ENCODE assay signal across 18 cellular contexts in genomic region chr10:22670796-22671195, GRCh38. TPM values are rescaled to one million over a fixed set of nuclear protein-coding genes. Genes with fewer than 3 reads are reported as not detected.
DNase-seq lines count a peak whose midpoint lies in the region; ATAC-seq, FAIRE-seq and TF ChIP-seq lines count a peak whose summit lies in the region.
"Had no signal": no experiment of that assay in that cellular context is flagged by ENCODE, and none has a peak within 500 bp of the region (broad histone marks: within the 10 kb centered on the region; RNA-seq: fewer than 3 reads in every experiment).

No MANE protein-coding gene starts in this region.

- H3K36me3 ChIP-seq in astrocyte (ENCODE audit: insufficient read depth, low read length): no peaks in the 10 kb centered on the region
- H3K36me3 ChIP-seq in heart right ventricle: no peaks in the 10 kb centered on the region

- H3K4me2 ChIP-seq in astrocyte (ENCODE audit: low read length): no peak overlapping the region
- H3K4me2 ChIP-seq: A549 had no signal

- no peak overlapping the region for H3K4me3 ChIP-seq in astrocyte (ENCODE audit: insufficient read depth, low read depth, low read length)
- no peak overlapping the region for H3K4me3 ChIP-seq in heart right ventricle
- H3K4me3 ChIP-seq: A549 had no signal

- H3K9ac ChIP-seq in astrocyte (ENCODE audit: low read length): no peak overlapping the region

- H3K36me3 Mint-ChIP-seq in activated naive CD8-positive, alpha-beta T cell: no peaks in the 10 kb centered on the region
- H3K36me3 Mint-ChIP-seq in activated naive CD8-positive, alpha-beta T cell treated with anti-CD3 and anti-CD28 coated beads, Interleukin-2, amount 50 U/mL, for 24 hours (ENCODE audit: low read depth): peaks cover 3% of the 10 kb centered on the region
- peaks cover under 1% of the 10 kb centered on the region for H3K36me3 Mint-ChIP-seq in astrocyte (ENCODE audit: low read depth, unreplicated experiment)
- H3K36me3 Mint-ChIP-seq in stimulated activated effector memory CD8-positive, alpha-beta T cell treated with anti-CD3 and anti-CD28 coated beads, Interleukin-12 subunit alpha, Interleukin-12 subunit beta, amount 100 ng/mL, for 72 hours: peaks cover 13% of the 10 kb centered on the region

- DNase-seq in activated naive CD8-positive, alpha-beta T cell treated with anti-CD3 and anti-CD28 coated beads, Interleukin-2, amount 50 U/mL, for 24 hours: no peak
- DNase-seq in astrocyte (ENCODE audit: low read depth) (peak; percentile 67), heart right ventricle (no peak), SW 1271 (lab: John Stamatoyannopoulos, UW) (no peak), LoVo (ENCODE audit: low spot score) (no peak), RPMI8226 (no peak)
- no peak for DNase-seq in stimulated activated effector memory CD8-positive, alpha-beta T cell treated with anti-CD3 and anti-CD28 coated beads, Interleukin-12 subunit alpha, Interleukin-12 subunit beta, amount 100 ng/mL, for 72 hours (ENCODE audit: low spot score in 2 of 2)
- DNase-seq: activated CD4-positive, CD25-positive, alpha-beta regulatory T cell; CD4-positive, alpha-beta memory T cell; Kasumi-1; NCI-H2171; stimulated activated naive CD8-positive, alpha-beta T cell treated with anti-CD3 and anti-CD28 coated beads, Interleukin-15, amount 100 ng/mL, for 72 hours had no signal

- no peaks in the 10 kb centered on the region for H3K27me3 ChIP-seq in astrocyte (ENCODE audit: insufficient read depth, low read length)
- H3K27me3 ChIP-seq in heart right ventricle: no peaks in the 10 kb centered on the region

- intact Hi-C loops in heart right ventricle (cut with DNase I): no loop called here

- no peaks in the 10 kb centered on the region for H3K4me1 ChIP-seq in astrocyte (ENCODE audit: insufficient read depth, low read length)
- peaks cover 0 to 90% (median 24%) of the 10 kb centered on the region in 9 donors for H3K4me1 ChIP-seq in heart right ventricle

- TF ChIP-seq CTCF in astrocyte (IDR thresholded peaks at IDR 0.05; ENCODE audit: insufficient read depth, low read depth, low read length): no peak
- TF ChIP-seq CTCF in heart right ventricle (IDR thresholded peaks at IDR 0.05): no peak

- no peak for FAIRE-seq in astrocyte (lab: Jason Lieb, UNC)
- FAIRE-seq: A549 had no signal

- ATAC-seq in activated naive CD8-positive, alpha-beta T cell treated with anti-CD3 and anti-CD28 coated beads, Interleukin-2, amount 50 U/mL, for 24 hours: no peak
- peak in 5 of 8 donors; percentile 57 to 92 (median 79) for ATAC-seq in heart right ventricle
- no peak for ATAC-seq in stimulated activated effector memory CD8-positive, alpha-beta T cell treated with anti-CD3 and anti-CD28 coated beads, Interleukin-12 subunit alpha, Interleukin-12 subunit beta, amount 100 ng/mL, for 72 hours
- ATAC-seq: A549; activated T-helper 17 cell treated with anti-CD3 and anti-CD28 coated beads, Interleukin-2, amount 50 U/mL, for 72 hours; HCT116; stimulated activated naive CD8-positive, alpha-beta T cell treated with anti-CD3 and anti-CD28 coated beads, Interleukin-15, amount 100 ng/mL, for 72 hours had no signal

- no peaks in the 10 kb centered on the region for H3K9me3 ChIP-seq in astrocyte (ENCODE audit: insufficient read depth, low read depth, low read length)
- no peaks in the 10 kb centered on the region for H3K9me3 ChIP-seq in heart right ventricle
- H3K9me3 ChIP-seq: A549 had no signal

- 71 to 75% methylated on average over 5 of the region's 5 CpGs for WGBS in heart right ventricle, 2 donors

- H3K9me3 Mint-ChIP-seq in activated naive CD8-positive, alpha-beta T cell (ENCODE audit: low read depth): no peaks in the 10 kb centered on the region
- no peaks in the 10 kb centered on the region for H3K9me3 Mint-ChIP-seq in activated naive CD8-positive, alpha-beta T cell treated with anti-CD3 and anti-CD28 coated beads, Interleukin-2, amount 50 U/mL, for 24 hours
- H3K9me3 Mint-ChIP-seq in astrocyte (ENCODE audit: unreplicated experiment): no peaks in the 10 kb centered on the region
- H3K9me3 Mint-ChIP-seq in stimulated activated effector memory CD8-positive, alpha-beta T cell treated with anti-CD3 and anti-CD28 coated beads, Interleukin-12 subunit alpha, Interleukin-12 subunit beta, amount 100 ng/mL, for 72 hours: no peaks in the 10 kb centered on the region
- H3K9me3 Mint-ChIP-seq: activated T-helper 17 cell treated with anti-CD3 and anti-CD28 coated beads, Interleukin-2, amount 50 U/mL, for 72 hours; memory B cell; stimulated activated naive CD8-positive, alpha-beta T cell treated with anti-CD3 and anti-CD28 coated beads, Interleukin-15, amount 100 ng/mL, for 72 hours; T-helper 1 cell treated with Interleukin-12 subunit alpha and Interleukin-12 subunit beta and Interleukin-4 antibody, amounts not matched to agents 30 μg/mL and 1 μg/mL, for 36 hours had no signal

- peaks cover 82% of the 10 kb centered on the region for H4K20me1 ChIP-seq in astrocyte (ENCODE audit: insufficient read depth, low read length)

- no peaks in the 10 kb centered on the region for H3K27me3 Mint-ChIP-seq in activated naive CD8-positive, alpha-beta T cell
- H3K27me3 Mint-ChIP-seq in activated naive CD8-positive, alpha-beta T cell treated with anti-CD3 and anti-CD28 coated beads, Interleukin-2, amount 50 U/mL, for 24 hours: no peaks in the 10 kb centered on the region
- H3K27me3 Mint-ChIP-seq in astrocyte (ENCODE audit: low read depth, unreplicated experiment): no peaks in the 10 kb centered on the region
- H3K27me3 Mint-ChIP-seq: activated T-helper 17 cell treated with anti-CD3 and anti-CD28 coated beads, Interleukin-2, amount 50 U/mL, for 72 hours; CD4-positive, alpha-beta memory T cell; memory B cell; stimulated activated naive CD8-positive, alpha-beta T cell treated with anti-CD3 and anti-CD28 coated beads, Interleukin-15, amount 100 ng/mL, for 72 hours had no signal

- peak overlapping the region; percentile 75 for H3K27ac Mint-ChIP-seq in activated naive CD8-positive, alpha-beta T cell
- no peak overlapping the region for H3K27ac Mint-ChIP-seq in activated naive CD8-positive, alpha-beta T cell treated with anti-CD3 and anti-CD28 coated beads, Interleukin-2, amount 50 U/mL, for 24 hours
- H3K27ac Mint-ChIP-seq in astrocyte (ENCODE audit: unreplicated experiment): no peak overlapping the region
- peak overlapping the region; percentile 86 for H3K27ac Mint-ChIP-seq in stimulated activated effector memory CD8-positive, alpha-beta T cell treated with anti-CD3 and anti-CD28 coated beads, Interleukin-12 subunit alpha, Interleukin-12 subunit beta, amount 100 ng/mL, for 72 hours
- H3K27ac Mint-ChIP-seq: T-helper 1 cell treated with Interleukin-12 subunit alpha and Interleukin-12 subunit beta and Interleukin-4 antibody, amounts not matched to agents 30 μg/mL and 1 μg/mL, for 36 hours had no signal

- H3K4me3 Mint-ChIP-seq in activated naive CD8-positive, alpha-beta T cell: no peak overlapping the region
- no peak overlapping the region for H3K4me3 Mint-ChIP-seq in activated naive CD8-positive, alpha-beta T cell treated with anti-CD3 and anti-CD28 coated beads, Interleukin-2, amount 50 U/mL, for 24 hours
- H3K4me3 Mint-ChIP-seq in astrocyte (ENCODE audit: unreplicated experiment): no peak overlapping the region
- no peak overlapping the region for H3K4me3 Mint-ChIP-seq in stimulated activated effector memory CD8-positive, alpha-beta T cell treated with anti-CD3 and anti-CD28 coated beads, Interleukin-12 subunit alpha, Interleukin-12 subunit beta, amount 100 ng/mL, for 72 hours
- H3K4me3 Mint-ChIP-seq: memory B cell; T-helper 1 cell treated with Interleukin-12 subunit alpha and Interleukin-12 subunit beta and Interleukin-4 antibody, amounts not matched to agents 30 μg/mL and 1 μg/mL, for 36 hours had no signal

- H3K4me1 Mint-ChIP-seq in activated naive CD8-positive, alpha-beta T cell (ENCODE audit: low read depth): peaks cover 94% of the 10 kb centered on the region
- H3K4me1 Mint-ChIP-seq in activated naive CD8-positive, alpha-beta T cell treated with anti-CD3 and anti-CD28 coated beads, Interleukin-2, amount 50 U/mL, for 24 hours: peaks cover 95% of the 10 kb centered on the region
- H3K4me1 Mint-ChIP-seq in astrocyte (ENCODE audit: low read depth, unreplicated experiment): peaks cover 25% of the 10 kb centered on the region
- H3K4me1 Mint-ChIP-seq in stimulated activated effector memory CD8-positive, alpha-beta T cell treated with anti-CD3 and anti-CD28 coated beads, Interleukin-12 subunit alpha, Interleukin-12 subunit beta, amount 100 ng/mL, for 72 hours: peaks cover 79% of the 10 kb centered on the region

- peaks cover 94% of the 10 kb centered on the region for H3K79me2 ChIP-seq in astrocyte (ENCODE audit: insufficient read depth, low read length)

- H3K27ac ChIP-seq in astrocyte (ENCODE audit: low read depth, low read length) (no peak overlapping the region), heart right ventricle (peak overlapping the region in 1 of 10 donors; percentile 6)
- H3K27ac ChIP-seq: A549 had no signal

- H2AFZ ChIP-seq in astrocyte (ENCODE audit: low read depth, low read length): no peak overlapping the region

RNA-seq across cellular contexts. Expression of gene PIP4K2A, which starts 43.6 kb away (rescaled TPM):
- 36.8 and 37.9 TPM in 2 replicates for total RNA-seq in astrocyte
- total RNA-seq in heart right ventricle: 10 to 100 TPM in 8 of 10 donors, 1 to 10 TPM in 2; 8.8 to 29.1 (median 14.3) TPM
- polyA plus RNA-seq in heart right ventricle: 1 to 10 TPM; 6.0 to 6.4 TPM

Comparison
In these comparisons a context has a peak if more than half of its experiments do, and no peak if none do; other contexts are left out.
1. H3K27ac Mint-ChIP-seq: peak in activated naive CD8-positive, alpha-beta T cell (single experiment) and stimulated activated effector memory CD8-positive, alpha-beta T cell treated with anti-CD3 and anti-CD28 coated beads, Interleukin-12 subunit alpha, Interleukin-12 subunit beta, amount 100 ng/mL, for 72 hours (single experiment); none in activated naive CD8-positive, alpha-beta T cell treated with anti-CD3 and anti-CD28 coated beads, Interleukin-2, amount 50 U/mL, for 24 hours (single experiment) and astrocyte (single experiment).
2. ATAC-seq: peak in heart right ventricle (5 of 8); none in activated naive CD8-positive, alpha-beta T cell treated with anti-CD3 and anti-CD28 coated beads, Interleukin-2, amount 50 U/mL, for 24 hours (single experiment) and stimulated activated effector memory CD8-positive, alpha-beta T cell treated with anti-CD3 and anti-CD28 coated beads, Interleukin-12 subunit alpha, Interleukin-12 subunit beta, amount 100 ng/mL, for 72 hours (single experiment).